23 cellular contexts compared by ENCODE assay signal in the genomic region with DNA sequence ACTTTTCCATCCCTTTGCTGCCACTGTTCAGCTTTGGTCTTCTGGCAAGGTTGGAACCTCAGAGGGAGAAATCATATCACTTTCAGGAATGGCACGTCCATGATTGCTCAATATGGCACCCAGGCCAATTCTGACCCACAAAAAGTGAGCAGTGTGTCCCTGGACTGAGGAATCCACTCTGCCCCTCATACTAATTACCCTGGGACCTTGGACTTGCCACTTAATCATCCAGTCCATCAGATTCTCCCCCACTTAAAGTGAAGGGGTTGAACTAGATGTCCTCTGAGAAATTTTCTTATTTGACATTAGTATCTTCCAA.
DNase-seq lines count a peak whose midpoint lies in the region; ATAC-seq, FAIRE-seq and TF ChIP-seq lines count a peak whose summit lies in the region.
"Had no signal": no experiment of that assay in that cellular context is flagged by ENCODE, and none has a peak within 500 bp of the region (broad histone marks: within the 10 kb centered on the region; RNA-seq: fewer than 3 reads in every experiment).

No MANE protein-coding gene starts in this region.

- H3K9me3 Mint-ChIP-seq in endothelial cell (ENCODE audit: unreplicated experiment): no peaks in the 10 kb centered on the region
- H3K9me3 Mint-ChIP-seq: CD4-positive, alpha-beta T cell; CD8-positive, alpha-beta T cell had no signal

- H3K9me2 ChIP-seq in GM23248 (ENCODE audit: insufficient read depth): no peaks in the 10 kb centered on the region

- H2AFZ ChIP-seq in GM23248 (0 out of 2 replicates have a peak overlapping the region, but pooled peaks have one; percentile 1), K562 (ENCODE audit: low read depth, low read length) (peak overlapping the region; percentile 28; the same call in 1 of the 2 replicates), osteoblast (ENCODE audit: low read length) (peak overlapping the region; percentile 19)

- H3K4me3 Mint-ChIP-seq in endothelial cell (ENCODE audit: unreplicated experiment): no peak overlapping the region
- H3K4me3 Mint-ChIP-seq: B cell; CD4-positive, alpha-beta T cell; CD8-positive, alpha-beta T cell had no signal

- no peak for TF ChIP-seq EP300 in K562 (IDR thresholded peaks at IDR 0.05; ENCODE audit: low read length)

- H3F3A ChIP-seq in GM23248 (ENCODE audit: insufficient read depth): peaks cover 13% of the 10 kb centered on the region; the same call in 1 of the 2 replicates

- no peaks in the 10 kb centered on the region for H3K9me1 ChIP-seq in K562 (ENCODE audit: control insufficient read depth, insufficient read depth, low read length)

- H3K4me2 ChIP-seq in GM23248 (ENCODE audit: unreplicated experiment) (no peak overlapping the region), K562 (ENCODE audit: insufficient read depth, low read length) (peak overlapping the region; percentile 21; the same call in 1 of the 2 replicates), osteoblast (ENCODE audit: insufficient read depth, low read length) (no peak overlapping the region)
- H3K4me2 ChIP-seq: A549; BLaER1 treated with 17β-estradiol and CSF1 and Interleukin-3, amounts not matched to agents 10 nM and 100 nM had no signal

- no peak for TF ChIP-seq POLR2A in K562 (conservative IDR thresholded peaks at IDR 0.05)

- intact Hi-C loops in K562 (cut with micrococcal nuclease): no loop called here

- no peak for TF ChIP-seq RAD21 in K562 (CRISPR knock-in tag; conservative IDR thresholded peaks at IDR 0.05 in 1 of 2, IDR thresholded peaks at IDR 0.05 in 1 of 2)

- no peaks in the 10 kb centered on the region for H4K20me1 ChIP-seq in GM23248 (ENCODE audit: insufficient read depth)
- no peaks in the 10 kb centered on the region for H4K20me1 ChIP-seq in K562 (replicated peaks; ENCODE audit: control insufficient read depth, insufficient read depth, low read length)
- H4K20me1 ChIP-seq in osteoblast (ENCODE audit: insufficient read depth, low read length): no peaks in the 10 kb centered on the region
- H4K20me1 ChIP-seq: BLaER1 treated with 17β-estradiol and CSF1 and Interleukin-3, amounts not matched to agents 10 nM and 100 nM had no signal

- H3K27me3 Mint-ChIP-seq in endothelial cell (ENCODE audit: unreplicated experiment): no peaks in the 10 kb centered on the region

- H3K4me1 Mint-ChIP-seq in endothelial cell (ENCODE audit: unreplicated experiment): no peaks in the 10 kb centered on the region
- H3K4me1 Mint-ChIP-seq: B cell had no signal

- H3K27ac ChIP-seq in GM23248: no peak overlapping the region
- H3K27ac ChIP-seq in K562 (ENCODE audit: extremely low read depth, low read depth, low read length): peak overlapping the region; percentile 22; the same call in 2 of the 3 replicates
- H3K27ac ChIP-seq in osteoblast (ENCODE audit: low read depth, low read length): no peak overlapping the region
- H3K27ac ChIP-seq: 22Rv1; A549; BLaER1 treated with 17β-estradiol and CSF1 and Interleukin-3, amounts not matched to agents 10 nM and 100 nM; C4-2B had no signal

- WGBS in GM23248 (ENCODE audit: low coverage in 1 of 2, low lambda C conversion rate in 2 of 2, missing lambda C conversion rate in 2 of 2), 2 experiments: 36 to 47% methylated on average over 1 of the region's 1 CpG
- 9% methylated on average over 1 of the region's 1 CpG for WGBS in K562 (ENCODE audit: insufficient coverage, low coverage, missing lambda C conversion rate)

- TF ChIP-seq CTCF in K562 (IDR thresholded peaks at IDR 0.05 in 2 of 3, conservative IDR thresholded peaks at IDR 0.05 in 1 of 3; ENCODE audit: insufficient read depth in 2 of 3, low read depth in 1 of 3, low read length in 3 of 3) (no peak), osteoblast (IDR thresholded peaks at IDR 0.05; ENCODE audit: extremely low read depth, low read depth, low read length) (no peak), endothelial cell (IDR thresholded peaks at IDR 0.05; ENCODE audit: unreplicated experiment) (no peak)

- no peaks in the 10 kb centered on the region for H3K9me3 ChIP-seq in GM23248 (ENCODE audit: low read depth)
- H3K9me3 ChIP-seq in K562 (replicated peaks; ENCODE audit: control insufficient read depth, insufficient read depth, low read depth, low read length): no peaks in the 10 kb centered on the region
- H3K9me3 ChIP-seq in osteoblast (ENCODE audit: low read depth, low read length): no peaks in the 10 kb centered on the region
- H3K9me3 ChIP-seq: A549; BLaER1 treated with 17β-estradiol and CSF1 and Interleukin-3, amounts not matched to agents 10 nM and 100 nM; Caco-2 had no signal

- BruUV-seq in K562 (replicated peaks; lab: Mats Ljungman, UMichigan): no TSS peak

- H3K4me3 ChIP-seq in GM23248 (no peak overlapping the region), K562 (no peak overlapping the region), osteoblast (ENCODE audit: insufficient read depth, low read length) (no peak overlapping the region)
- H3K4me3 ChIP-seq: A549; BLaER1 treated with 17β-estradiol and CSF1 and Interleukin-3, amounts not matched to agents 10 nM and 100 nM; GM12878 had no signal

- H3K36me3 Mint-ChIP-seq in endothelial cell (ENCODE audit: low read depth, unreplicated experiment): no peaks in the 10 kb centered on the region
- H3K36me3 Mint-ChIP-seq: CD8-positive, alpha-beta T cell had no signal

- POLR2A ChIA-PET in K562 (lab: Yijun Ruan, JAX): interaction anchor here (0.7 to 1.2 kb wide), 2 partner anchors 448 to 449 kb away, joined by 4 to 5 read pairs; partner anchors contain the start of gene CITED2

- H3K27me3 ChIP-seq in GM23248 (replicated peaks; ENCODE audit: insufficient read depth) (no peaks in the 10 kb centered on the region), K562 (ENCODE audit: control insufficient read depth in 2 of 2, insufficient read depth in 2 of 2, low read length in 2 of 2) (no peaks in the 10 kb centered on the region), osteoblast (ENCODE audit: insufficient read depth, low read length) (no peaks in the 10 kb centered on the region)
- H3K27me3 ChIP-seq: BLaER1 treated with 17β-estradiol and CSF1 and Interleukin-3, amounts not matched to agents 10 nM and 100 nM had no signal

- FAIRE-seq in K562 (lab: Jason Lieb, UNC): no peak
- FAIRE-seq: A549, D721Med, G401.6, GM12878, GM12892, GM18507 had no signal

- no peak for DNase-seq in GM23248
- no peak for DNase-seq in K562 (ENCODE audit: extremely low read depth in 1 of 4, low spot score in 3 of 4)
- DNase-seq in osteoblast (ENCODE audit: insufficient read length, low spot score, missing footprints): no peak
- DNase-seq in globus pallidus (ENCODE audit: low spot score): no peak
- DNase-seq in NCI-H1092 (lab: John Stamatoyannopoulos, UW): no peak
- DNase-seq in endothelial cell (ENCODE audit: low spot score): no peak
- DNase-seq: AML-193; Caco-2; Calu3; CD4-positive, alpha-beta T cell; CD8-positive, alpha-beta T cell; DMS79 treated with DMSO at 0.1 percent for 48 hours; GF-D8 had no signal

- in situ Hi-C loops in GM23248 (cut with MboI): no loop called here
- in situ Hi-C loops in K562 (cut with MboI): no loop called here

- H3K4me1 ChIP-seq in GM23248 (ENCODE audit: insufficient read depth) (peaks cover 16% of the 10 kb centered on the region), K562 (replicated peaks in 1 of 2; ENCODE audit: control insufficient read depth in 2 of 2, insufficient read depth in 2 of 2, low read length in 2 of 2) (peaks cover 5 to 27% of the 10 kb centered on the region in 2 experiments; a peak in 4 of 5 replicates), osteoblast (ENCODE audit: insufficient read depth, low read length) (peaks cover 18% of the 10 kb centered on the region)
- H3K4me1 ChIP-seq: BLaER1 treated with 17β-estradiol and CSF1 and Interleukin-3, amounts not matched to agents 10 nM and 100 nM had no signal

- H3K9ac ChIP-seq in GM23248 (no peak overlapping the region), K562 (ENCODE audit: insufficient read depth in 1 of 2, low read depth in 2 of 2, low read length in 2 of 2) (no peak overlapping the region)
- H3K9ac ChIP-seq: BLaER1 treated with 17β-estradiol and CSF1 and Interleukin-3, amounts not matched to agents 10 nM and 100 nM had no signal

- H3K27ac Mint-ChIP-seq in endothelial cell (ENCODE audit: unreplicated experiment): no peak overlapping the region
- H3K27ac Mint-ChIP-seq: B cell; CD4-positive, alpha-beta T cell; CD8-positive, alpha-beta T cell had no signal

- ATAC-seq in K562: peak; percentile 41
- ATAC-seq: A549; CD8-positive, alpha-beta T cell; GM12878 had no signal

- H3K79me2 ChIP-seq in GM23248 (ENCODE audit: insufficient read depth): no peaks in the 10 kb centered on the region
- no peaks in the 10 kb centered on the region for H3K79me2 ChIP-seq in K562 (ENCODE audit: control insufficient read depth, insufficient read depth, low read length)
- H3K79me2 ChIP-seq in osteoblast (ENCODE audit: insufficient read depth, low read length): no peaks in the 10 kb centered on the region

- H3K36me3 ChIP-seq in GM23248 (ENCODE audit: low read depth) (no peaks in the 10 kb centered on the region), K562 (ENCODE audit: control insufficient read depth, insufficient read depth, low read length) (no peaks in the 10 kb centered on the region), osteoblast (ENCODE audit: insufficient read depth, low read length) (no peaks in the 10 kb centered on the region)
- H3K36me3 ChIP-seq: BLaER1 treated with 17β-estradiol and CSF1 and Interleukin-3, amounts not matched to agents 10 nM and 100 nM had no signal

- CTCF ChIA-PET in K562 (lab: Yijun Ruan, JAX; ENCODE audit: low intra/inter-chr PET ratio): no interaction called here

TF ChIP-seq in K562, 482 proteins besides CTCF, POLR2A, EP300 and RAD21 (continues in another document):
- TF ChIP-seq FUS (optimal IDR thresholded peaks at IDR 0.05; ENCODE audit: low read depth, low read length) (no peak), ZNF76 (CRISPR knock-in tag; IDR thresholded peaks at IDR 0.05; ENCODE audit: borderline replicate concordance) (no peak), CEBPG (CRISPR knock-in tag; IDR thresholded peaks at IDR 0.05) (no peak), CEBPG (tag; conservative IDR thresholded peaks at IDR 0.05 in 1 of 2, IDR thresholded peaks at IDR 0.05 in 1 of 2) (peak; percentile 15 to 64; a peak in 2 of 4 replicates), CEBPB (tag; IDR thresholded peaks at IDR 0.05) (peak; percentile 86), RBM22 (IDR thresholded peaks at IDR 0.05; ENCODE audit: low read depth, low read length, poor library complexity, severe bottlenecking) (no peak), ZNF668 (CRISPR knock-in tag; IDR thresholded peaks at IDR 0.05) (no peak), NFATC3 (IDR thresholded peaks at IDR 0.05) (no peak), RAD51 (IDR thresholded peaks at IDR 0.05; ENCODE audit: borderline replicate concordance, low read depth) (no peak)
